Comparison of ENCODE assay signal across 12 cellular contexts in genomic region chr5:103428411-103428871, GRCh38.
A peak's percentile ranks its signal among the peaks of the same experiment; 100 is the strongest.
DNase-seq lines count a peak whose midpoint lies in the region; ATAC-seq, FAIRE-seq and TF ChIP-seq lines count a peak whose summit lies in the region.
"Had no signal": no experiment of that assay in that cellular context is flagged by ENCODE, and none has a peak within 500 bp of the region (broad histone marks: within the 10 kb centered on the region; RNA-seq: fewer than 3 reads in every experiment).

No MANE protein-coding gene starts in this region.

- in situ Hi-C loops in astrocyte of the cerebellum (cut with HindIII; ENCODE audit: low sequenced_read_pairs), result no loop called here

- H3K4me3 ChIP-seq in astrocyte of the cerebellum (ENCODE audit: low read depth, low read length) (no peak overlapping the region), kidney (ENCODE audit: low read length in 2 of 2) (no peak overlapping the region)
- H3K4me3 ChIP-seq: upper lobe of left lung had no signal

- H3K36me3 ChIP-seq in kidney (ENCODE audit: control insufficient read depth in 1 of 2, insufficient read depth in 2 of 2, low read length in 2 of 2), result no peaks in the 10 kb centered on the region
- H3K36me3 ChIP-seq: upper lobe of left lung had no signal

- intact Hi-C loops in kidney (cut with DNase I), result no loop called here

- ATAC-seq in HG03432 (IDR thresholded peaks at IDR 0.05; ENCODE audit: unreplicated experiment) (peak; percentile 57), GM19324 (IDR thresholded peaks at IDR 0.05; ENCODE audit: low FRiP score, unreplicated experiment) (no peak)
- no peak for ATAC-seq in activated CD4-positive, CD25-positive, alpha-beta regulatory T cell treated with anti-CD3 and anti-CD28 coated beads, Interleukin-2, amount 50 U/mL, for 24 hours

- H3K27ac ChIP-seq in kidney (ENCODE audit: low read depth in 2 of 2, low read length in 2 of 2), result no peak overlapping the region
- H3K27ac ChIP-seq: upper lobe of left lung had no signal

- no peaks in the 10 kb centered on the region for H3K9me3 ChIP-seq in kidney (ENCODE audit: control insufficient read depth in 1 of 2, low read length in 2 of 2)
- H3K9me3 ChIP-seq: upper lobe of left lung had no signal

- H3K9ac ChIP-seq in kidney (ENCODE audit: low read length in 2 of 2), result no peak overlapping the region

- peak; percentile 56 for DNase-seq in A172 (ENCODE audit: low spot score)
- peak; percentile 87 for DNase-seq in astrocyte of the cerebellum (ENCODE audit: low read depth)
- peak; percentile 73 for DNase-seq in kidney
- no peak for DNase-seq in dedifferentiated amniotic fluid mesenchymal stem cell (ENCODE audit: extremely low spot score)
- no peak for DNase-seq in iPS-NIHi7 (ENCODE audit: extremely low spot score)
- DNase-seq: activated naive CD4-positive, alpha-beta T cell treated with Interleukin-2 at 50 U/mL for 16 hours; H7; NCI-H524 had no signal

- no peak for FAIRE-seq in kidney (lab: Jason Lieb, UNC)

- peaks cover 4 to 11% of the 10 kb centered on the region in 2 donors for H3K4me1 ChIP-seq in kidney (ENCODE audit: control insufficient read depth in 1 of 2, insufficient read depth in 1 of 2, low read depth in 1 of 2, low read length in 2 of 2)
- H3K4me1 ChIP-seq: upper lobe of left lung had no signal

- TF ChIP-seq CTCF in astrocyte of the cerebellum (IDR thresholded peaks at IDR 0.05; ENCODE audit: low read depth, low read length, missing control alignments), result no peak
- TF ChIP-seq CTCF in kidney (IDR thresholded peaks at IDR 0.05; ENCODE audit: borderline replicate concordance, extremely low read depth, insufficient read depth), result no peak

Comparison
In these comparisons a context has a peak if more than half of its experiments do, and no peak if none do; other contexts are left out.
1. DNase-seq: peak in A172 (single experiment), astrocyte of the cerebellum (single experiment) and kidney (single experiment); none in dedifferentiated amniotic fluid mesenchymal stem cell (single experiment) and iPS-NIHi7 (single experiment).